1 cellular context compared by ENCODE assay signal in the genomic region with DNA sequence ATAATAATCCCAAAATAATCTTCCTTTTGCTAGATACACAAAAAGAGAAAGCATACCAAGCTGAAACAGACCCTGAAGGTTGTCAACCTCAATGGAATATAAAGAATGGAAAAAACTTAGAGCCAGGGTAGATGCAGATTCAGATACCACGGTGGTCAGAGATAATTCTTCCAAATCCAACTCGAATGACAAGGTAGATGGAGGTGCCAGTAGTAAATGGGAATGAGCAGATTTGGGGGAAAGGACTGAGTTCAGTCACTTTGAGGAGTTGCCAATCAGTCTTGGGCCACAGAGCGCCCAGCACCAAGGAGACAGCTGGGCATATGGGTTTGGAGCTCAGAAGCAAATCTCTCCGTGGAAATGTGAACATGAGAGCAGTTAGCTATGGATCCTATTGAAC.
TF ChIP-seq lines count a peak whose summit lies in the region.

No MANE protein-coding gene starts in this region.

TF ChIP-seq in HepG2, 621 proteins besides CTCF, POLR2A, EP300 and RAD21 (continued from another document):
- TF ChIP-seq ZNF136 (CRISPR knock-in tag; IDR thresholded peaks at IDR 0.05; ENCODE audit: low read depth) (no peak), SAP130 (CRISPR knock-in tag; IDR thresholded peaks at IDR 0.05; ENCODE audit: low read depth) (no peak), NFYB (CRISPR knock-in tag; IDR thresholded peaks at IDR 0.05) (no peak), THAP11 (CRISPR knock-in tag; IDR thresholded peaks at IDR 0.05) (no peak), DR1 (CRISPR knock-in tag; IDR thresholded peaks at IDR 0.05) (no peak), TAF15 (IDR thresholded peaks at IDR 0.05; ENCODE audit: low read depth, low read length, poor library complexity, severe bottlenecking) (no peak), IKZF1 (IDR thresholded peaks at IDR 0.05) (no peak)
- TF ChIP-seq, protein P1, sequence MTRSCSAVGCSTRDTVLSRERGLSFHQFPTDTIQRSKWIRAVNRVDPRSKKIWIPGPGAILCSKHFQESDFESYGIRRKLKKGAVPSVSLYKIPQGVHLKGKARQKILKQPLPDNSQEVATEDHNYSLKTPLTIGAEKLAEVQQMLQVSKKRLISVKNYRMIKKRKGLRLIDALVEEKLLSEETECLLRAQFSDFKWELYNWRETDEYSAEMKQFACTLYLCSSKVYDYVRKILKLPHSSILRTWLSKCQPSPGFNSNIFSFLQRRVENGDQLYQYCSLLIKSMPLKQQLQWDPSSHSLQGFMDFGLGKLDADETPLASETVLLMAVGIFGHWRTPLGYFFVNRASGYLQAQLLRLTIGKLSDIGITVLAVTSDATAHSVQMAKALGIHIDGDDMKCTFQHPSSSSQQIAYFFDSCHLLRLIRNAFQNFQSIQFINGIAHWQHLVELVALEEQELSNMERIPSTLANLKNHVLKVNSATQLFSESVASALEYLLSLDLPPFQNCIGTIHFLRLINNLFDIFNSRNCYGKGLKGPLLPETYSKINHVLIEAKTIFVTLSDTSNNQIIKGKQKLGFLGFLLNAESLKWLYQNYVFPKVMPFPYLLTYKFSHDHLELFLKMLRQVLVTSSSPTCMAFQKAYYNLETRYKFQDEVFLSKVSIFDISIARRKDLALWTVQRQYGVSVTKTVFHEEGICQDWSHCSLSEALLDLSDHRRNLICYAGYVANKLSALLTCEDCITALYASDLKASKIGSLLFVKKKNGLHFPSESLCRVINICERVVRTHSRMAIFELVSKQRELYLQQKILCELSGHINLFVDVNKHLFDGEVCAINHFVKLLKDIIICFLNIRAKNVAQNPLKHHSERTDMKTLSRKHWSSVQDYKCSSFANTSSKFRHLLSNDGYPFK (CRISPR knock-in tag; IDR thresholded peaks at IDR 0.05; ENCODE audit: borderline replicate concordance) = no peak
